ENCODE assay signal across 11 cellular contexts in the genomic region with DNA sequence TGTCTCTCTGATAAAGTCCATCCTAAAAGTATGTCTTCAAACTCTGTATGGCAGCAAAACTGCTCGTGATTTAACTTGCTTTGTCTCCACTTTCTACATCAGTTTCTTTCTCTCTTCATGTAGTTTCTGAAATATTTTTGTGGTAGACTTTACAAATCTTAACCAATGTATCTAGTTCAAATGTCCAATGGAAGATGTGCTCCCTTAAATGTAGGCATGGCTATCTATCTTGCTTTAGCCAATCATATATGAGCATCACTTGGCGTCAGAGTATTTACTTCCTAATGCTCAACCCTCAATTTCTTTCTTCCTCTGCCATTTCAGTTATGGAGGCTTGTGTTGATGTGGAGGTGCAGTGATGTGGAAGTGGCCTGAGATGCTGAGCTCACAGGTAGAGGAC.
DNase-seq lines count a peak whose midpoint lies in the region; ATAC-seq, FAIRE-seq and TF ChIP-seq lines count a peak whose summit lies in the region.
"Had no signal": no experiment of that assay in that cellular context is flagged by ENCODE, and none has a peak within 500 bp of the region (broad histone marks: within the 10 kb centered on the region; RNA-seq: fewer than 3 reads in every experiment).

No MANE protein-coding gene starts in this region.

- H3K36me3 Mint-ChIP-seq in activated CD4-positive, alpha-beta memory T cell treated with anti-CD3 and anti-CD28 coated beads, Interleukin-2, amount 10 ng/mL, durations not matched to agents 7 days and 5 days (ENCODE audit: low read depth): no peaks in the 10 kb centered on the region
- H3K36me3 Mint-ChIP-seq in neural progenitor cell: peaks cover 6% of the 10 kb centered on the region

- H3K27me3 ChIP-seq in body of pancreas: no peaks in the 10 kb centered on the region
- H3K27me3 ChIP-seq in neural progenitor cell: no peaks in the 10 kb centered on the region

- H3K4me3 ChIP-seq in body of pancreas (no peak overlapping the region), neural progenitor cell (no peak overlapping the region)
- H3K4me3 ChIP-seq: thoracic aorta had no signal

- TF ChIP-seq POLR2A in GM12892 (IDR thresholded peaks at IDR 0.05; ENCODE audit: low read depth, low read length): no peak
- TF ChIP-seq POLR2A in body of pancreas (IDR thresholded peaks at IDR 0.05): no peak

- intact Hi-C loops in body of pancreas (cut with DNase I): no loop called here

- H2AFZ ChIP-seq in neural progenitor cell (replicated peaks): no peak overlapping the region

- H3K9me3 Mint-ChIP-seq in activated CD4-positive, alpha-beta memory T cell treated with anti-CD3 and anti-CD28 coated beads, Interleukin-2, amount 10 ng/mL, durations not matched to agents 7 days and 5 days: no peaks in the 10 kb centered on the region
- peaks cover 4% of the 10 kb centered on the region for H3K9me3 Mint-ChIP-seq in neural progenitor cell

- ATAC-seq in GM19372 (IDR thresholded peaks at IDR 0.05; ENCODE audit: low read depth, unreplicated experiment): peak; percentile 57
- peak; percentile 69 for ATAC-seq in HG02840 (IDR thresholded peaks at IDR 0.05; ENCODE audit: low FRiP score, unreplicated experiment)
- ATAC-seq in HG03521 (IDR thresholded peaks at IDR 0.05; ENCODE audit: unreplicated experiment): peak; percentile 58
- no peak for ATAC-seq in body of pancreas

- H3K27ac ChIP-seq in body of pancreas (no peak overlapping the region), neural progenitor cell (no peak overlapping the region)

- H3F3A ChIP-seq in neural progenitor cell (ENCODE audit: low read depth): peaks cover 8% of the 10 kb centered on the region

- POLR2A ChIA-PET in activated CD4-positive, alpha-beta memory T cell treated with anti-CD3 and anti-CD28 coated beads, Interleukin-2, amount 10 ng/mL, durations not matched to agents 7 days and 5 days (lab: Charles Lee): no interaction called here

- no peaks in the 10 kb centered on the region for H3K27me3 Mint-ChIP-seq in activated CD4-positive, alpha-beta memory T cell treated with anti-CD3 and anti-CD28 coated beads, Interleukin-2, amount 10 ng/mL, durations not matched to agents 7 days and 5 days
- no peaks in the 10 kb centered on the region for H3K27me3 Mint-ChIP-seq in neural progenitor cell (ENCODE audit: insufficient read depth, low read depth)

- no peak overlapping the region for H3K4me2 ChIP-seq in neural progenitor cell

- TF ChIP-seq CTCF in body of pancreas (IDR thresholded peaks at IDR 0.05) (no peak), neural progenitor cell (IDR thresholded peaks at IDR 0.05) (no peak)

- CTCF ChIA-PET in activated CD4-positive, alpha-beta memory T cell treated with anti-CD3 and anti-CD28 coated beads, Interleukin-2, amount 10 ng/mL, durations not matched to agents 7 days and 5 days (lab: Charles Lee): no interaction called here

- no peaks in the 10 kb centered on the region for H3K4me1 Mint-ChIP-seq in activated CD4-positive, alpha-beta memory T cell treated with anti-CD3 and anti-CD28 coated beads, Interleukin-2, amount 10 ng/mL, durations not matched to agents 7 days and 5 days
- H3K4me1 Mint-ChIP-seq in neural progenitor cell: peaks cover 12% of the 10 kb centered on the region

- H4K20me1 ChIP-seq in neural progenitor cell (ENCODE audit: low read depth): no peaks in the 10 kb centered on the region

- H3K27ac Mint-ChIP-seq in activated CD4-positive, alpha-beta memory T cell treated with anti-CD3 and anti-CD28 coated beads, Interleukin-2, amount 10 ng/mL, durations not matched to agents 7 days and 5 days: no peak overlapping the region
- H3K27ac Mint-ChIP-seq in neural progenitor cell: no peak overlapping the region

- H3K36me3 ChIP-seq in body of pancreas (replicated peaks in 1 of 2; ENCODE audit: insufficient read depth in 1 of 2, low read depth in 2 of 2) (no peaks in the 10 kb centered on the region), neural progenitor cell (no peaks in the 10 kb centered on the region)
- H3K36me3 ChIP-seq: thoracic aorta had no signal

- no peaks in the 10 kb centered on the region for H3K9me3 ChIP-seq in body of pancreas
- H3K9me3 ChIP-seq in neural progenitor cell (ENCODE audit: low read depth): no peaks in the 10 kb centered on the region
- H3K9me3 ChIP-seq: thoracic aorta had no signal

- no peak overlapping the region for H3K4me3 Mint-ChIP-seq in activated CD4-positive, alpha-beta memory T cell treated with anti-CD3 and anti-CD28 coated beads, Interleukin-2, amount 10 ng/mL, durations not matched to agents 7 days and 5 days
- no peak overlapping the region for H3K4me3 Mint-ChIP-seq in neural progenitor cell

- peak; percentile 97 for FAIRE-seq in GM12892 (lab: Jason Lieb, UNC)

- DNase-seq in GM12892 (ENCODE audit: insufficient read length): no peak
- no peak for DNase-seq in activated CD4-positive, alpha-beta memory T cell treated with anti-CD3 and anti-CD28 coated beads, Interleukin-2, amount 10 ng/mL, durations not matched to agents 7 days and 5 days
- DNase-seq in body of pancreas: no peak
- DNase-seq in neural progenitor cell (ENCODE audit: low spot score): no peak
- DNase-seq in NCI-H748 treated with DMSO at 0.1 percent for 48 hours (lab: John Stamatoyannopoulos, UW): no peak
- DNase-seq: anterior cingulate cortex; stimulated activated CD4-positive, alpha-beta T cell treated with anti-CD3 and anti-CD28 coated beads, Interleukin-2, amount 100 ng/mL, for 48 hours had no signal

- H3K9ac ChIP-seq in neural progenitor cell: no peak overlapping the region

- no peaks in the 10 kb centered on the region for H3K79me2 ChIP-seq in neural progenitor cell (ENCODE audit: low read depth)

- 90 to 95% methylated on average over 2 of the region's 2 CpGs for WGBS in body of pancreas, 2 donors

- H3K4me1 ChIP-seq in body of pancreas (no peaks in the 10 kb centered on the region), neural progenitor cell (peaks cover 16% of the 10 kb centered on the region)
